ENCODE assay signal across 16 cellular contexts in the genomic region with DNA sequence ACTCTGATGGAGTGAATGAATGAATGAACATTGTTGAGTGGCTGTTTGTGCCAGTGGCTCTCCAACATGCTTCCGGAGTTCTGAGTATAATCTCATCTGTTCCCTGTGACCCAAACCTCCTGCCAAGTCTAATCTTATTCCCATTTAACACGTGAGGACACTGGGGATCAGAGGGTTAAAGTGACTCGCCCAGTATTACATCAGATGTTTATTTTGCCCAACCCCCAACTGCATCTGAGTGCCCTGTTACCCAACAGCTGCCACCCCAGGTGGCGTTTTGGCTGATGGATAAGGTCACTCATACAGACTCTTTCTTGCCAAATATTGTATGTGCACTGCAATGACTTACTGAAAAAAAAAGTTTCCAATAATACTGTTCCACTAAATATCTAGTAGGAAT.
DNase-seq lines count a peak whose midpoint lies in the region; FAIRE-seq and TF ChIP-seq lines count a peak whose summit lies in the region.
"Had no signal": no experiment of that assay in that cellular context is flagged by ENCODE, and none has a peak within 500 bp of the region (broad histone marks: within the 10 kb centered on the region; RNA-seq: fewer than 3 reads in every experiment).

No MANE protein-coding gene starts in this region.

- H3K4me1 Mint-ChIP-seq in astrocyte (ENCODE audit: low read depth, unreplicated experiment), result peaks cover 7% of the 10 kb centered on the region

- no peak overlapping the region for H3K4me2 ChIP-seq in astrocyte (ENCODE audit: low read length)

- H3K36me3 ChIP-seq in astrocyte (ENCODE audit: insufficient read depth, low read length) (no peaks in the 10 kb centered on the region), small intestine (ENCODE audit: control insufficient read depth in 2 of 2, insufficient read depth in 2 of 2, low read length in 2 of 2) (no peaks in the 10 kb centered on the region)
- H3K36me3 ChIP-seq: heart right ventricle had no signal

- no peaks in the 10 kb centered on the region for H3K36me3 Mint-ChIP-seq in astrocyte (ENCODE audit: low read depth, unreplicated experiment)
- H3K36me3 Mint-ChIP-seq: CD4-positive, alpha-beta memory T cell had no signal

- no peaks in the 10 kb centered on the region for H3K79me2 ChIP-seq in astrocyte (ENCODE audit: insufficient read depth, low read length)

- no peak overlapping the region for H3K4me3 Mint-ChIP-seq in astrocyte (ENCODE audit: unreplicated experiment)
- H3K4me3 Mint-ChIP-seq: activated CD8-positive, alpha-beta T cell treated with anti-CD3 and anti-CD28 coated beads, Interleukin-2, amount 10 ng/mL, durations not matched to agents 7 days and 5 days; CD4-positive, alpha-beta memory T cell had no signal

- H3K4me3 ChIP-seq in astrocyte (ENCODE audit: insufficient read depth, low read depth, low read length) (no peak overlapping the region), small intestine (ENCODE audit: low read depth in 1 of 2, low read length in 2 of 2) (no peak overlapping the region)
- H3K4me3 ChIP-seq: heart right ventricle had no signal

- H3K4me1 ChIP-seq in astrocyte (ENCODE audit: insufficient read depth, low read length), result no peaks in the 10 kb centered on the region
- H3K4me1 ChIP-seq in small intestine (ENCODE audit: control insufficient read depth in 2 of 2, insufficient read depth in 1 of 2, low read depth in 1 of 2, low read length in 1 of 2), result peaks cover 0 to 3% of the 10 kb centered on the region in 2 donors
- H3K4me1 ChIP-seq: heart right ventricle had no signal

- DNase-seq in NCI-H2196 (lab: John Stamatoyannopoulos, UW; ENCODE audit: unreplicated experiment) (peak; percentile 83), astrocyte (ENCODE audit: low read depth) (no peak), small intestine (peak; percentile 67), GOT3 (lab: John Stamatoyannopoulos, UW) (no peak), Kasumi-1 (lab: John Stamatoyannopoulos, UW) (no peak)
- no peak for DNase-seq in activated effector memory CD4-positive, alpha-beta T cell treated with Interleukin-2 at 50 U/mL for 16 hours
- DNase-seq: activated CD8-positive, alpha-beta T cell treated with anti-CD3 and anti-CD28 coated beads, Interleukin-2, amount 10 ng/mL, durations not matched to agents 7 days and 5 days; activated naive CD4-positive, alpha-beta T cell treated with Interleukin-2 at 50 U/mL for 16 hours; caudate nucleus; CD4-positive, alpha-beta memory T cell; heart right ventricle; left ventricle myocardium superior; MV-4-11; substantia nigra had no signal

- FAIRE-seq in astrocyte (lab: Jason Lieb, UNC), result no peak
- FAIRE-seq in small intestine (lab: Jason Lieb, UNC), result no peak
- FAIRE-seq: RCC 7860 had no signal

- no peaks in the 10 kb centered on the region for H4K20me1 ChIP-seq in astrocyte (ENCODE audit: insufficient read depth, low read length)

- no peaks in the 10 kb centered on the region for H3K9me3 Mint-ChIP-seq in astrocyte (ENCODE audit: unreplicated experiment)

- H3K9ac ChIP-seq in astrocyte (ENCODE audit: low read length), result no peak overlapping the region

- H3K9me3 ChIP-seq in astrocyte (ENCODE audit: insufficient read depth, low read depth, low read length), result no peaks in the 10 kb centered on the region
- H3K9me3 ChIP-seq in small intestine (ENCODE audit: control insufficient read depth, low read depth), result no peaks in the 10 kb centered on the region
- H3K9me3 ChIP-seq: heart right ventricle had no signal

- no peak overlapping the region for H2AFZ ChIP-seq in astrocyte (ENCODE audit: low read depth, low read length)

- H3K27ac Mint-ChIP-seq in astrocyte (ENCODE audit: unreplicated experiment), result peak overlapping the region; percentile 1
- H3K27ac Mint-ChIP-seq: activated CD8-positive, alpha-beta T cell treated with anti-CD3 and anti-CD28 coated beads, Interleukin-2, amount 10 ng/mL, durations not matched to agents 7 days and 5 days; CD4-positive, alpha-beta memory T cell had no signal

- no peak overlapping the region for H3K27ac ChIP-seq in astrocyte (ENCODE audit: low read depth, low read length)
- no peak overlapping the region for H3K27ac ChIP-seq in small intestine (ENCODE audit: low read depth in 1 of 2, low read length in 1 of 2)
- H3K27ac ChIP-seq: heart right ventricle had no signal

- TF ChIP-seq RAD21 in Ishikawa (IDR thresholded peaks at IDR 0.05; ENCODE audit: low read depth), result no peak

- no peak for TF ChIP-seq CTCF in astrocyte (IDR thresholded peaks at IDR 0.05; ENCODE audit: insufficient read depth, low read depth, low read length)

- 11 to 32% (median 22%) methylated on average over 4 of the region's 4 CpGs for WGBS in small intestine, 3 donors

- TF ChIP-seq EP300 in Ishikawa (IDR thresholded peaks at IDR 0.05; ENCODE audit: borderline replicate concordance), result no peak

- H3K27me3 ChIP-seq in astrocyte (ENCODE audit: insufficient read depth, low read length) (no peaks in the 10 kb centered on the region), small intestine (ENCODE audit: control insufficient read depth in 2 of 2, insufficient read depth in 2 of 2, low read length in 2 of 2) (no peaks in the 10 kb centered on the region)

- peaks cover 16% of the 10 kb centered on the region for H3K27me3 Mint-ChIP-seq in astrocyte (ENCODE audit: low read depth, unreplicated experiment)

TF ChIP-seq in Ishikawa, 13 proteins besides CTCF, POLR2A, EP300 and RAD21:
- TF ChIP-seq TEAD4 (IDR thresholded peaks at IDR 0.05) (no peak), CEBPB (IDR thresholded peaks at IDR 0.05) (peak; percentile 48; the same call in 1 of the 2 replicates), TAF1 (IDR thresholded peaks at IDR 0.05; ENCODE audit: low read depth) (no peak)
- TF ChIP-seq, protein P1, sequence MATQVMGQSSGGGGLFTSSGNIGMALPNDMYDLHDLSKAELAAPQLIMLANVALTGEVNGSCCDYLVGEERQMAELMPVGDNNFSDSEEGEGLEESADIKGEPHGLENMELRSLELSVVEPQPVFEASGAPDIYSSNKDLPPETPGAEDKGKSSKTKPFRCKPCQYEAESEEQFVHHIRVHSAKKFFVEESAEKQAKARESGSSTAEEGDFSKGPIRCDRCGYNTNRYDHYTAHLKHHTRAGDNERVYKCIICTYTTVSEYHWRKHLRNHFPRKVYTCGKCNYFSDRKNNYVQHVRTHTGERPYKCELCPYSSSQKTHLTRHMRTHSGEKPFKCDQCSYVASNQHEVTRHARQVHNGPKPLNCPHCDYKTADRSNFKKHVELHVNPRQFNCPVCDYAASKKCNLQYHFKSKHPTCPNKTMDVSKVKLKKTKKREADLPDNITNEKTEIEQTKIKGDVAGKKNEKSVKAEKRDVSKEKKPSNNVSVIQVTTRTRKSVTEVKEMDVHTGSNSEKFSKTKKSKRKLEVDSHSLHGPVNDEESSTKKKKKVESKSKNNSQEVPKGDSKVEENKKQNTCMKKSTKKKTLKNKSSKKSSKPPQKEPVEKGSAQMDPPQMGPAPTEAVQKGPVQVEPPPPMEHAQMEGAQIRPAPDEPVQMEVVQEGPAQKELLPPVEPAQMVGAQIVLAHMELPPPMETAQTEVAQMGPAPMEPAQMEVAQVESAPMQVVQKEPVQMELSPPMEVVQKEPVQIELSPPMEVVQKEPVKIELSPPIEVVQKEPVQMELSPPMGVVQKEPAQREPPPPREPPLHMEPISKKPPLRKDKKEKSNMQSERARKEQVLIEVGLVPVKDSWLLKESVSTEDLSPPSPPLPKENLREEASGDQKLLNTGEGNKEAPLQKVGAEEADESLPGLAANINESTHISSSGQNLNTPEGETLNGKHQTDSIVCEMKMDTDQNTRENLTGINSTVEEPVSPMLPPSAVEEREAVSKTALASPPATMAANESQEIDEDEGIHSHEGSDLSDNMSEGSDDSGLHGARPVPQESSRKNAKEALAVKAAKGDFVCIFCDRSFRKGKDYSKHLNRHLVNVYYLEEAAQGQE (IDR thresholded peaks at IDR 0.05; ENCODE audit: low read depth), result no peak
TF ChIP-seq in Ishikawa: peak in this region for 1.

Comparison
In these comparisons a context has a peak if more than half of its experiments do, and no peak if none do; other contexts are left out.
1. DNase-seq: peak in NCI-H2196 (single experiment) and small intestine (single experiment); none in astrocyte (single experiment), GOT3 (single experiment), Kasumi-1 (0 of 2) and activated effector memory CD4-positive, alpha-beta T cell treated with Interleukin-2 at 50 U/mL for 16 hours (single experiment).